13 cellular contexts compared by ENCODE assay signal in genomic region chr12:95637471-95638155, GRCh38.
DNase-seq lines count a peak whose midpoint lies in the region; ATAC-seq and TF ChIP-seq lines count a peak whose summit lies in the region.
"Had no signal": no experiment of that assay in that cellular context is flagged by ENCODE, and none has a peak within 500 bp of the region (broad histone marks: within the 10 kb centered on the region; RNA-seq: fewer than 3 reads in every experiment).

No MANE protein-coding gene starts in this region.

- H3K4me1 ChIP-seq in GM23248 (ENCODE audit: insufficient read depth): peaks cover 21% of the 10 kb centered on the region
- H3K4me1 ChIP-seq in fibroblast of lung (ENCODE audit: control insufficient read depth, extremely low read depth, insufficient read depth, low read length): peaks cover 6% of the 10 kb centered on the region

- H2AFZ ChIP-seq in GM23248 (no peak overlapping the region), fibroblast of lung (ENCODE audit: low read length) (no peak overlapping the region)

- H3K4me3 ChIP-seq in GM23248: no peak overlapping the region
- H3K4me3 ChIP-seq in fibroblast of lung (replicated peaks in 1 of 4; ENCODE audit: control extremely low read depth in 1 of 4, insufficient read depth in 1 of 4, low read depth in 3 of 4, low read length in 4 of 4): no peak overlapping the region
- no peak overlapping the region for H3K4me3 ChIP-seq in retinal pigment epithelial cell (ENCODE audit: low read length)
- H3K4me3 ChIP-seq in coronary artery: no peak overlapping the region
- H3K4me3 ChIP-seq: esophagus squamous epithelium, skin epidermis, suprapubic skin had no signal

- H3K9me3 ChIP-seq in GM23248 (ENCODE audit: low read depth): no peaks in the 10 kb centered on the region
- H3K9me3 ChIP-seq in fibroblast of lung (ENCODE audit: control insufficient read depth, insufficient read depth, low read depth, low read length): no peaks in the 10 kb centered on the region
- H3K9me3 ChIP-seq: esophagus squamous epithelium, suprapubic skin had no signal

- H3K36me3 ChIP-seq in GM23248 (ENCODE audit: low read depth): no peaks in the 10 kb centered on the region
- H3K36me3 ChIP-seq in fibroblast of lung (ENCODE audit: control insufficient read depth, insufficient read depth, low read length): no peaks in the 10 kb centered on the region
- H3K36me3 ChIP-seq: esophagus squamous epithelium, suprapubic skin had no signal

- whole genome bisulfite sequencing in GM23248 (ENCODE audit: low coverage in 1 of 2, low lambda C conversion rate in 2 of 2, missing lambda C conversion rate in 2 of 2), 2 experiments: 58 to 60% methylated on average over 8 of the region's 8 CpGs

- no peaks in the 10 kb centered on the region for H3K9me2 ChIP-seq in GM23248 (ENCODE audit: insufficient read depth)

- in situ Hi-C loops in GM23248 (cut with MboI): no loop called here

- H3K9ac ChIP-seq in GM23248: no peak overlapping the region
- H3K9ac ChIP-seq in fibroblast of lung (ENCODE audit: insufficient read depth, low read length): no peak overlapping the region

- H3F3A ChIP-seq in GM23248 (ENCODE audit: insufficient read depth): peaks cover 14% of the 10 kb centered on the region; the same call in 1 of the 2 replicates

- POLR2A ChIA-PET in RWPE1 (lab: Yijun Ruan, JAX; ENCODE audit: low non-redundant PET): no interaction called here

- peak overlapping the region; percentile 5 for H3K4me2 ChIP-seq in GM23248 (ENCODE audit: unreplicated experiment)
- no peak overlapping the region for H3K4me2 ChIP-seq in fibroblast of lung (ENCODE audit: extremely low read depth, insufficient read depth, low read length)

- no peaks in the 10 kb centered on the region for H3K27me3 ChIP-seq in GM23248 (replicated peaks; ENCODE audit: insufficient read depth)
- no peaks in the 10 kb centered on the region for H3K27me3 ChIP-seq in fibroblast of lung (ENCODE audit: control insufficient read depth, insufficient read depth, low read length)
- H3K27me3 ChIP-seq: esophagus squamous epithelium, suprapubic skin had no signal

- DNase-seq in GM23248: peak; percentile 72
- DNase-seq in RWPE1 (ENCODE audit: low spot score): no peak
- DNase-seq in fibroblast of lung (ENCODE audit: low read depth in 2 of 2): peak; percentile 75 to 83
- DNase-seq in retinal pigment epithelial cell (ENCODE audit: low read depth): peak; percentile 58
- DNase-seq in coronary artery (ENCODE audit: low spot score): no peak
- DNase-seq in NOMO-1 (lab: John Stamatoyannopoulos, UW; ENCODE audit: unreplicated experiment in 2 of 2): no peak
- DNase-seq: cerebellar nuclear complex, esophagus squamous epithelium, Karpas-422 had no signal

- no peak for ATAC-seq in activated CD4-positive, CD25-positive, alpha-beta regulatory T cell treated with anti-CD3 and anti-CD28 coated beads, Interleukin-2, amount 50 U/mL, for 24 hours
- no peak for ATAC-seq in HG03520 (IDR thresholded peaks at IDR 0.05; ENCODE audit: unreplicated experiment)

- TF ChIP-seq CTCF in RWPE1 (conservative IDR thresholded peaks at IDR 0.05; ENCODE audit: low read depth): no peak
- no peak for TF ChIP-seq CTCF in fibroblast of lung (conservative IDR thresholded peaks at IDR 0.05 in 1 of 2, IDR thresholded peaks at IDR 0.05 in 1 of 2; ENCODE audit: low read depth in 1 of 2, low read length in 2 of 2)
- TF ChIP-seq CTCF in retinal pigment epithelial cell (conservative IDR thresholded peaks at IDR 0.05; ENCODE audit: low read depth, low read length): no peak
- TF ChIP-seq CTCF in coronary artery (IDR thresholded peaks at IDR 0.05): no peak

- H3K27ac ChIP-seq in GM23248 (peak overlapping the region; percentile 25), RWPE1 (peak overlapping the region; percentile 73), fibroblast of lung (ENCODE audit: insufficient read depth, low read length) (peak overlapping the region; percentile 80), coronary artery (no peak overlapping the region)
- H3K27ac ChIP-seq: esophagus squamous epithelium, skin epidermis, suprapubic skin had no signal

- no peaks in the 10 kb centered on the region for H3K79me2 ChIP-seq in GM23248 (ENCODE audit: insufficient read depth)
- no peaks in the 10 kb centered on the region for H3K79me2 ChIP-seq in fibroblast of lung (ENCODE audit: control insufficient read depth, insufficient read depth, low read length)

- H4K20me1 ChIP-seq in GM23248 (ENCODE audit: insufficient read depth) (no peaks in the 10 kb centered on the region), fibroblast of lung (ENCODE audit: control insufficient read depth, extremely low read depth, insufficient read depth, low read length) (no peaks in the 10 kb centered on the region)

- CTCF ChIA-PET in RWPE1 (lab: Yijun Ruan, JAX): no interaction called here

Comparison
In these comparisons a context has a peak if more than half of its experiments do, and no peak if none do; other contexts are left out.
1. DNase-seq: peak in GM23248 (single experiment), fibroblast of lung (2 of 2) and retinal pigment epithelial cell (single experiment); none in RWPE1 (single experiment), coronary artery (single experiment) and NOMO-1 (0 of 2).
2. H3K27ac ChIP-seq: peak in GM23248 (single experiment), RWPE1 (single experiment) and fibroblast of lung (single experiment); none in coronary artery (0 of 2).